10 cellular contexts compared by ENCODE assay signal in the genomic region with DNA sequence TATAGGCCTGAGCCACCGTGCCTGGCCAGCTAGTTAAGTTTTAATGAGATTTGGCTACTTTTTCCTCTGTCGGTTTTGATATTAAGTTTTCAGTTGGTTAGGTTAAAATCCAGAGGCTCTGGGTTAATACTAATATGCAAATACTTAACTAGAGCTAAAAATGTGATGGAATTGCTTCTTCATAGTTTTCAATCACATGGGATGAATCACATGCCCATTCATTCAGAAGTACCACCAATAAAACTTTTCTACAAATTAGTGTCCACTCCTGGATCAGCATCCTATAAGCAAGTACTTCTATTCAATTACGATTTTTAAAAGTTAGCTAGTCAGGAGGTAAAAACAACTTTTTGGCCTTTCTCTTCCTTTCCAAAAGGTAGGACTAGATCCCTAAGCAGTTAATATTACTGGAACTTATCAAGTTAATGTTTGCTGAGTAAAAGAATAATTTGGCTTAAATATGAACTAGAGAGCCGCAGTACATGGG. TPM values are rescaled to one million over a fixed set of nuclear protein-coding genes. Genes with fewer than 3 reads are reported as not detected.
A peak's percentile ranks its signal among the peaks of the same experiment; 100 is the strongest.
DNase-seq lines count a peak whose midpoint lies in the region; ATAC-seq, FAIRE-seq and TF ChIP-seq lines count a peak whose summit lies in the region.
"Had no signal": no experiment of that assay in that cellular context is flagged by ENCODE, and none has a peak within 500 bp of the region (broad histone marks: within the 10 kb centered on the region; RNA-seq: fewer than 3 reads in every experiment).

No MANE protein-coding gene starts in this region.

- peaks cover 9% of the 10 kb centered on the region for H3K23me2 ChIP-seq in H9 (ENCODE audit: insufficient read length, low read depth, low read length, poor library complexity, severe bottlenecking)

- H2BK5ac ChIP-seq in H9 (ENCODE audit: insufficient read length, low read length): no peak overlapping the region

- H3K27ac Mint-ChIP-seq in astrocyte (ENCODE audit: unreplicated experiment): no peak overlapping the region
- H3K27ac Mint-ChIP-seq in H9: no peak overlapping the region

- peaks cover 9% of the 10 kb centered on the region for H3K4me1 Mint-ChIP-seq in astrocyte (ENCODE audit: low read depth, unreplicated experiment)
- peaks cover 4 to 14% of the 10 kb centered on the region in 2 experiments for H3K4me1 Mint-ChIP-seq in H9

- H3K27me3 ChIP-seq in astrocyte (ENCODE audit: insufficient read depth, low read length) (no peaks in the 10 kb centered on the region), gastrocnemius medialis (no peaks in the 10 kb centered on the region), H9 (ENCODE audit: insufficient read depth, low read length) (no peaks in the 10 kb centered on the region)

- H3K9me3 Mint-ChIP-seq in astrocyte (ENCODE audit: unreplicated experiment) (no peaks in the 10 kb centered on the region), H9 (0 out of 5 replicates have a peak, but pooled peaks cover 0 to 2% of the 10 kb centered on the region in 2 experiments)

- H3K36me3 ChIP-seq in astrocyte (ENCODE audit: insufficient read depth, low read length): peaks cover 4% of the 10 kb centered on the region
- peaks cover 0 to 6% of the 10 kb centered on the region in 2 donors for H3K36me3 ChIP-seq in gastrocnemius medialis

- H2BK12ac ChIP-seq in H9 (ENCODE audit: insufficient read length, low read depth, low read length): no peak overlapping the region

- WGBS in H9 (ENCODE audit: extremely low coverage, insufficient read length, low lambda C conversion rate): no CpG with 5 or more reads among the region's 4 CpGs

- no peak overlapping the region for H2AFZ ChIP-seq in astrocyte (ENCODE audit: low read depth, low read length)
- no peak overlapping the region for H2AFZ ChIP-seq in H9 (ENCODE audit: low read length)

- H4K5ac ChIP-seq in H9 (ENCODE audit: insufficient read length, low read depth, low read length): no peak overlapping the region

- in situ Hi-C loops in gastrocnemius medialis (cut with MboI; ENCODE audit: low sequenced_read_pairs in 4 of 4): no loop called here

- no peak overlapping the region for H3T11ph ChIP-seq in H9 (ENCODE audit: low read length)

- H3K27ac ChIP-seq in astrocyte (ENCODE audit: low read depth, low read length) (no peak overlapping the region), gastrocnemius medialis (peak overlapping the region; percentile 91 to 99 (median 94)), H9 (ENCODE audit: insufficient read length, low read depth, low read length) (no peak overlapping the region)

- no peak for FAIRE-seq in astrocyte (lab: Jason Lieb, UNC)

- H3K9me3 ChIP-seq in astrocyte (ENCODE audit: insufficient read depth, low read depth, low read length): no peaks in the 10 kb centered on the region
- H3K9me3 ChIP-seq in gastrocnemius medialis: no peaks in the 10 kb centered on the region
- H3K9me3 ChIP-seq in H9 (ENCODE audit: control insufficient read depth, low read depth, low read length): no peaks in the 10 kb centered on the region

- no peak overlapping the region for H4K8ac ChIP-seq in H9 (replicated peaks; ENCODE audit: insufficient read length, low read depth, low read length)

- peaks cover 4% of the 10 kb centered on the region for H3K79me1 ChIP-seq in H9 (ENCODE audit: insufficient read depth, low read depth, low read length, poor library complexity, severe bottlenecking)

- H3K14ac ChIP-seq in H9 (ENCODE audit: insufficient read depth, low read length): no peak overlapping the region

- H3K79me2 ChIP-seq in astrocyte (ENCODE audit: insufficient read depth, low read length) (peaks cover 31% of the 10 kb centered on the region), H9 (ENCODE audit: insufficient read depth, low read length) (0 out of 2 replicates have a peak, but pooled peaks cover 1% of the 10 kb centered on the region)

- no peak overlapping the region for H3K9ac ChIP-seq in astrocyte (ENCODE audit: low read length)
- no peak overlapping the region for H3K9ac ChIP-seq in H9 (ENCODE audit: extremely low read depth, insufficient read length, low read length)

- H3K4me3 Mint-ChIP-seq in astrocyte (ENCODE audit: unreplicated experiment) (no peak overlapping the region), H9 (no peak overlapping the region)

- DNase-seq in AG10803 (ENCODE audit: low read depth) (no peak), astrocyte (ENCODE audit: low read depth) (peak; percentile 12), kidney tubule cell (ENCODE audit: low spot score) (peak; percentile 92), gastrocnemius medialis (no peak), LoVo (ENCODE audit: low spot score) (no peak), NCI-H1930 (lab: John Stamatoyannopoulos, UW) (no peak), H9 (no peak), left colon (no peak)
- DNase-seq: EL, NCI-H2107 had no signal

- no peak overlapping the region for H4K91ac ChIP-seq in H9 (ENCODE audit: insufficient read length, low read depth, low read length)

- H3K4ac ChIP-seq in H9 (ENCODE audit: low read depth, low read length): no peak overlapping the region

- H3K4me1 ChIP-seq in astrocyte (ENCODE audit: insufficient read depth, low read length) (peaks cover 14% of the 10 kb centered on the region), gastrocnemius medialis (peaks cover 50 to 56% of the 10 kb centered on the region in 2 donors), H9 (ENCODE audit: insufficient read depth, low read length) (no peaks in the 10 kb centered on the region)

- H2BK20ac ChIP-seq in H9 (ENCODE audit: low read depth, low read length, poor library complexity, severe bottlenecking): no peak overlapping the region

- no peak for TF ChIP-seq POLR2A in gastrocnemius medialis (IDR thresholded peaks at IDR 0.05)

- H3K18ac ChIP-seq in H9 (ENCODE audit: insufficient read length, low read depth, low read length): no peak overlapping the region

- intact Hi-C loops in gastrocnemius medialis (cut with DNase I; ENCODE audit: low total_unique reads): loop anchor here (2.0 kb wide), 1 partner anchor 73 kb away; the partner anchor contains the start of gene TPT1
- intact Hi-C loops in left colon (cut with DNase I, micrococcal nuclease): no loop called here

- H2BK15ac ChIP-seq in H9 (ENCODE audit: low read depth, low read length): no peak overlapping the region

- H4K20me1 ChIP-seq in astrocyte (ENCODE audit: insufficient read depth, low read length) (no peaks in the 10 kb centered on the region), H9 (ENCODE audit: control insufficient read depth, insufficient read depth, insufficient read length) (no peaks in the 10 kb centered on the region)

- no peak overlapping the region for H3K23ac ChIP-seq in H9 (ENCODE audit: insufficient read length, low read depth, low read length)

- no peak overlapping the region for H2AK5ac ChIP-seq in H9 (ENCODE audit: insufficient read length, low read length)

- ATAC-seq in gastrocnemius medialis (no peak), left colon (no peak)

- H3K4me2 ChIP-seq in astrocyte (ENCODE audit: low read length): peak overlapping the region; percentile 83
- no peak overlapping the region for H3K4me2 ChIP-seq in H9 (ENCODE audit: insufficient read depth, insufficient read length, low read length)

- H3K36me3 Mint-ChIP-seq in astrocyte (ENCODE audit: low read depth, unreplicated experiment) (peaks cover 3% of the 10 kb centered on the region), H9 (ENCODE audit: insufficient read depth in 1 of 3, low read depth in 3 of 3) (peaks cover 0 to 7% (median 0%) of the 10 kb centered on the region in 3 experiments; a peak in 4 of 7 replicates)

- H3K27me3 Mint-ChIP-seq in astrocyte (ENCODE audit: low read depth, unreplicated experiment): no peaks in the 10 kb centered on the region
- peaks cover 10% of the 10 kb centered on the region for H3K27me3 Mint-ChIP-seq in H9 (ENCODE audit: low read depth)

- TF ChIP-seq CTCF in AG10803 (conservative IDR thresholded peaks at IDR 0.05; ENCODE audit: low read length) (no peak), astrocyte (IDR thresholded peaks at IDR 0.05; ENCODE audit: insufficient read depth, low read depth, low read length) (no peak), gastrocnemius medialis (IDR thresholded peaks at IDR 0.05 in 4 of 5, conservative IDR thresholded peaks at IDR 0.05 in 1 of 5) (no peak), H9 (conservative IDR thresholded peaks at IDR 0.05) (no peak)

- no peak overlapping the region for H3K56ac ChIP-seq in H9 (ENCODE audit: insufficient read length, low read depth, low read length)

- peak overlapping the region; percentile 47; the same call in 1 of the 2 replicates for H3K4me3 ChIP-seq in AG10803 (ENCODE audit: low read length)
- H3K4me3 ChIP-seq in astrocyte (ENCODE audit: insufficient read depth, low read depth, low read length): no peak overlapping the region
- peak overlapping the region; percentile 21 to 50 (median 47) for H3K4me3 ChIP-seq in gastrocnemius medialis

- H2BK120ac ChIP-seq in H9 (ENCODE audit: low read depth, low read length, poor library complexity, severe bottlenecking): no peak overlapping the region

RNA-seq across cellular contexts. Expression of gene SLC25A30, which starts 4.3 kb away (rescaled TPM):
- total RNA-seq in astrocyte (14.3 and 15.9 TPM in 2 replicates), gastrocnemius medialis (10 to 100 TPM in 3 of 4 donors, 1 to 10 TPM in 1; 4.2 to 27.1 (median 14.6) TPM), H9 (2021) (5.4 and 6.3 TPM in 2 replicates), left colon (10 to 100 TPM; 11.8 to 13.5 TPM)

RNA-seq across cellular contexts. Expression of gene COG3, which starts 50.9 kb away (rescaled TPM):
- total RNA-seq in astrocyte (23.9 and 24.9 TPM in 2 replicates), gastrocnemius medialis (10 to 100 TPM; 10.4 to 20.3 (median 17.8) TPM), H9 (2021) (15.6 and 16.5 TPM in 2 replicates), left colon (10 to 100 TPM; 47.7 to 53.7 TPM)

Comparison
In these comparisons a context has a peak if more than half of its experiments do, and no peak if none do; other contexts are left out.
1. DNase-seq: peak in astrocyte (single experiment) and kidney tubule cell (single experiment); none in AG10803 (single experiment), gastrocnemius medialis (0 of 2), LoVo (single experiment), NCI-H1930 (0 of 2), H9 (single experiment) and left colon (0 of 2).
2. H3K27ac ChIP-seq: peak in gastrocnemius medialis (4 of 4); none in astrocyte (single experiment) and H9 (single experiment).